ENCODE assay signal across 20 cellular contexts in the genomic region with DNA sequence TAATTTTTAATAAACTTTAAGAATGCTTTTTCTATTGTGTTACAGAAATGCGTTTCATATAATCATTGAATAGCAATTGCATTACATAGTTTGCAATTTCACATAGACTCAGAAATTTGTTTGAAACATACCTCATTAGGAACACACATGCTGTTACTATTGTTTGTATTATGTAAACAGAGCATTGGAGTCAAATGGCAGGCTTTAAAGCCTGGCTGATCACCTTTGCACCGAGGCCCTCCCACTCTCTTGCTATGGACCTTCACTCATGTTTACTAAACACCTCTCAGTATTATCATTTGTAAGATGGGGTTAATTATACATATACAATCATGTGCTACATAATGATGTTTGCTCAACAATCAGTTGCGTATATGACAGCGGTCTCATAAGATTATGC.
"Had no signal": no experiment of that assay in that cellular context is flagged by ENCODE, and none has a peak within 500 bp of the region (broad histone marks: within the 10 kb centered on the region; RNA-seq: fewer than 3 reads in every experiment).

No MANE protein-coding gene starts in this region.

- DNase-seq: activated CD4-positive, alpha-beta T cell treated with anti-CD3 and anti-CD28 coated beads for 1 hour; activated CD4-positive, alpha-beta T cell treated with anti-CD3 and anti-CD28 coated beads, Interleukin-2, amount 50 U/mL, for 1 hour; activated CD8-positive, alpha-beta T cell treated with anti-CD3 and anti-CD28 coated beads, Interleukin-2, amount 10 ng/mL, durations not matched to agents 7 days and 5 days; activated gamma-delta T cell; central memory CD4-positive, alpha-beta T cell; dermis blood vessel endothelial cell; effector CD8-positive, alpha-beta T cell; erythroblast; foreskin fibroblast; kidney; lower lobe of right lung; naive thymus-derived CD4-positive, alpha-beta T cell; sigmoid colon; stimulated activated CD4-positive, alpha-beta T cell treated with anti-CD3 and anti-CD28 coated beads, Interleukin-2, amount 100 ng/mL, for 48 hours; stimulated activated CD8-positive, alpha-beta memory T cell treated with anti-CD3 and anti-CD28 coated beads, Interleukin-4, amount 100 ng/mL, for 48 hours; stimulated activated naive CD4-positive, alpha-beta T cell; testis; trophoblast cell; WERI-Rb-1 had no signal

- ATAC-seq: activated CD8-positive, alpha-beta T cell treated with anti-CD3 and anti-CD28 coated beads, Interleukin-2, amount 10 ng/mL, durations not matched to agents 7 days and 5 days; left lobe of liver; lower lobe of right lung; naive thymus-derived CD4-positive, alpha-beta T cell had no signal
